ENCODE assay signal across 8 cellular contexts in genomic region chr7:43584200-43584586, GRCh38. TPM values are rescaled to one million over a fixed set of nuclear protein-coding genes. Genes with fewer than 3 reads are reported as not detected.
DNase-seq lines count a peak whose midpoint lies in the region; ATAC-seq and TF ChIP-seq lines count a peak whose summit lies in the region.

No MANE protein-coding gene starts in this region.

- H3K4me2 ChIP-seq in GM23248 (ENCODE audit: unreplicated experiment), result peak overlapping the region; percentile 86
- peak overlapping the region; percentile 99 for H3K4me2 ChIP-seq in OCI-LY3 (ENCODE audit: low read length)

- H3K4me1 ChIP-seq in GM23248 (ENCODE audit: insufficient read depth) (peaks cover 46% of the 10 kb centered on the region), OCI-LY3 (ENCODE audit: low read length) (peaks cover 33% of the 10 kb centered on the region), adipocyte (ENCODE audit: control insufficient read depth, insufficient read depth, low read length) (peaks cover 34% of the 10 kb centered on the region), right atrium auricular region (peaks cover 0 to 27% of the 10 kb centered on the region in 2 donors)

- peak overlapping the region; percentile 91 for H3K27ac ChIP-seq in GM23248
- peak overlapping the region; percentile 10; the same call in 1 of the 2 replicates for H3K27ac ChIP-seq in OCI-LY3 (ENCODE audit: low read length)
- peak overlapping the region; percentile 93 to 97 for H3K27ac ChIP-seq in right atrium auricular region

- H3K4me3 ChIP-seq in GM23248, result peak overlapping the region; percentile 98
- peak overlapping the region; percentile 88 for H3K4me3 ChIP-seq in OCI-LY3 (ENCODE audit: low read length)
- peak overlapping the region; percentile 89 for H3K4me3 ChIP-seq in adipocyte (ENCODE audit: low read length)
- peak overlapping the region; percentile 89 to 91 for H3K4me3 ChIP-seq in right atrium auricular region
- peak overlapping the region; percentile 88 for H3K4me3 ChIP-seq in skeletal muscle cell (ENCODE audit: low read depth, low read length)

- DNase-seq in GM23248, result peak; percentile 88
- peak; percentile 92 for DNase-seq in adipocyte (ENCODE audit: low read depth)
- DNase-seq in right atrium auricular region (ENCODE audit: low spot score), result peak; percentile 63
- DNase-seq in skeletal muscle cell (ENCODE audit: low read depth), result no peak
- no peak for DNase-seq in NCI-H1417 (lab: John Stamatoyannopoulos, UW)
- no peak for DNase-seq in D341Med (ENCODE audit: low spot score)

- no peak; the same call in 1 of the 2 replicates for TF ChIP-seq CTCF in OCI-LY3 (IDR thresholded peaks at IDR 0.05; ENCODE audit: low read depth, low read length)
- TF ChIP-seq CTCF in right atrium auricular region (IDR thresholded peaks at IDR 0.05), result no peak

- H3K79me2 ChIP-seq in GM23248 (ENCODE audit: insufficient read depth), result peaks cover 62% of the 10 kb centered on the region
- H3K79me2 ChIP-seq in OCI-LY3 (ENCODE audit: low read length), result peaks cover 12% of the 10 kb centered on the region; the same call in 1 of the 2 replicates

- H2AFZ ChIP-seq in GM23248 (no peak overlapping the region), OCI-LY3 (ENCODE audit: low read depth, low read length) (0 out of 2 replicates have a peak overlapping the region, but pooled peaks have one; percentile 66)

- H3K9ac ChIP-seq in GM23248 (peak overlapping the region; percentile 97), OCI-LY3 (ENCODE audit: low read length) (peak overlapping the region; percentile 63), adipocyte (ENCODE audit: low read length) (peak overlapping the region; percentile 90)

- in situ Hi-C loops in GM23248 (cut with MboI), result loop anchor here (25.0 kb wide), 1 partner anchor 253 kb away; no protein-coding TSS in a partner anchor

- H3F3A ChIP-seq in GM23248 (ENCODE audit: insufficient read depth), result peaks cover 39% of the 10 kb centered on the region

- 1 to 2% methylated on average over 8 of the region's 8 CpGs for WGBS in GM23248 (ENCODE audit: low coverage in 1 of 2, low lambda C conversion rate in 2 of 2, missing lambda C conversion rate in 2 of 2), 2 experiments

- H4K20me1 ChIP-seq in GM23248 (ENCODE audit: insufficient read depth), result peaks cover 7% of the 10 kb centered on the region; the same call in 1 of the 2 replicates
- H4K20me1 ChIP-seq in OCI-LY3 (ENCODE audit: insufficient read depth, low read length), result peaks cover 47% of the 10 kb centered on the region

- H3K36me3 ChIP-seq in GM23248 (ENCODE audit: low read depth), result no peaks in the 10 kb centered on the region
- no peaks in the 10 kb centered on the region for H3K36me3 ChIP-seq in OCI-LY3 (replicated peaks; ENCODE audit: low read depth, low read length)
- H3K36me3 ChIP-seq in adipocyte (ENCODE audit: control insufficient read depth, insufficient read depth, low read length, severe bottlenecking), result no peaks in the 10 kb centered on the region
- no peaks in the 10 kb centered on the region for H3K36me3 ChIP-seq in right atrium auricular region

- H3K9me2 ChIP-seq in GM23248 (ENCODE audit: insufficient read depth), result no peaks in the 10 kb centered on the region

- ATAC-seq in HG02623 (IDR thresholded peaks at IDR 0.05; ENCODE audit: unreplicated experiment), result no peak

- H3K27me3 ChIP-seq in GM23248 (replicated peaks; ENCODE audit: insufficient read depth) (no peaks in the 10 kb centered on the region), OCI-LY3 (ENCODE audit: low read depth, low read length) (peaks cover 53% of the 10 kb centered on the region), adipocyte (replicated peaks; ENCODE audit: control insufficient read depth, insufficient read depth, low read length) (no peaks in the 10 kb centered on the region), right atrium auricular region (no peaks in the 10 kb centered on the region)

- no peaks in the 10 kb centered on the region for H3K9me3 ChIP-seq in GM23248 (ENCODE audit: low read depth)
- no peaks in the 10 kb centered on the region for H3K9me3 ChIP-seq in OCI-LY3 (ENCODE audit: insufficient read depth, low read length)
- peaks cover 3% of the 10 kb centered on the region for H3K9me3 ChIP-seq in adipocyte (ENCODE audit: control insufficient read depth, low read length)
- H3K9me3 ChIP-seq in right atrium auricular region, result no peaks in the 10 kb centered on the region

RNA-seq across cellular contexts. Expression of gene STK17A, which starts 1.3 kb away (rescaled TPM):
- 132 and 137 TPM in 2 replicates for total RNA-seq in GM23248 (2014; rRNA removed; shearing (Covaris generic))
- 102 TPM in 2 replicates for polyA plus RNA-seq in GM23248 (2016; fragmentation: Nextera tagmentation; extraction: Ambion mirVana)
- 10 to 100 TPM; 15.6 to 25.9 TPM for total RNA-seq in right atrium auricular region

Comparison
In these comparisons a context has a peak if more than half of its experiments do, and no peak if none do; other contexts are left out.
1. DNase-seq: peak in GM23248 (single experiment), adipocyte (single experiment) and right atrium auricular region (single experiment); none in skeletal muscle cell (single experiment), NCI-H1417 (0 of 3) and D341Med (single experiment).
2. H3K27ac ChIP-seq: peak in every context shown above with its lines; median percentile 95 in right atrium auricular region; 91 in GM23248; 10 in OCI-LY3.
3. Peak in every context shown above with its lines, with median percentiles within 50 percentile points of each other: H3K4me3 ChIP-seq and H3K9ac ChIP-seq.